Comparison of ENCODE assay signal across 19 cellular contexts in genomic region chr1:15935056-15935950, GRCh38. TPM values are rescaled to one million over a fixed set of nuclear protein-coding genes. Genes with fewer than 3 reads are reported as not detected.
DNase-seq lines count a peak whose midpoint lies in the region; ATAC-seq and TF ChIP-seq lines count a peak whose summit lies in the region.
"Had no signal": no experiment of that assay in that cellular context is flagged by ENCODE, and none has a peak within 500 bp of the region (broad histone marks: within the 10 kb centered on the region; RNA-seq: fewer than 3 reads in every experiment).

No MANE protein-coding gene starts in this region.

- intact Hi-C loops in stomach (cut with DNase I; ENCODE audit: low total_unique reads), result no loop called here

- H3K27ac ChIP-seq in stomach (no peak overlapping the region), foreskin keratinocyte (no peak overlapping the region)
- H3K27ac ChIP-seq: BLaER1, skin epidermis, tibial nerve had no signal

- no peaks in the 10 kb centered on the region for H3K27me3 Mint-ChIP-seq in activated T-cell treated with anti-CD3 and anti-CD28 coated beads, Interleukin-2, amount 50 U/mL, for 72 hours (ENCODE audit: low read depth)
- no peaks in the 10 kb centered on the region for H3K27me3 Mint-ChIP-seq in activated T-cell treated with anti-CD3 and anti-CD28 coated beads, Interleukin-2, amount 50 U/mL, for 4 hours (ENCODE audit: low read depth)
- no peaks in the 10 kb centered on the region for H3K27me3 Mint-ChIP-seq in T-helper 17 cell
- no peaks in the 10 kb centered on the region for H3K27me3 Mint-ChIP-seq in T-helper 2 cell treated with Interferon-gamma antibody and Interleukin-4, amounts not matched to agents 5 μg/mL and 100 μg/mL, for 36 hours (ENCODE audit: low read depth)
- H3K27me3 Mint-ChIP-seq in osteocyte (ENCODE audit: unreplicated experiment), result no peaks in the 10 kb centered on the region

- H3K9me3 Mint-ChIP-seq in activated T-cell treated with anti-CD3 and anti-CD28 coated beads, Interleukin-2, amount 50 U/mL, for 72 hours, result no peaks in the 10 kb centered on the region
- no peaks in the 10 kb centered on the region for H3K9me3 Mint-ChIP-seq in activated T-cell treated with anti-CD3 and anti-CD28 coated beads, Interleukin-2, amount 50 U/mL, for 4 hours
- H3K9me3 Mint-ChIP-seq in T-helper 2 cell treated with Interferon-gamma antibody and Interleukin-4, amounts not matched to agents 5 μg/mL and 100 μg/mL, for 36 hours, result no peaks in the 10 kb centered on the region
- no peaks in the 10 kb centered on the region for H3K9me3 Mint-ChIP-seq in osteocyte (ENCODE audit: unreplicated experiment)
- H3K9me3 Mint-ChIP-seq: WTC11 had no signal

- 91 to 95% (median 93%) methylated on average over 29 of the region's 29 CpGs for WGBS in stomach, 5 donors

- DNase-seq in activated T-cell treated with anti-CD3 and anti-CD28 coated beads, Interleukin-2, amount 50 U/mL, for 72 hours, result no peak
- DNase-seq in activated T-cell treated with anti-CD3 and anti-CD28 coated beads, Interleukin-2, amount 50 U/mL, for 4 hours, result no peak
- DNase-seq in T-helper 17 cell (no peak), stomach (peak; percentile 20), osteocyte (ENCODE audit: extremely low spot score, unreplicated experiment) (no peak), foreskin keratinocyte (no peak)
- no peak for DNase-seq in T-helper 2 cell treated with Interferon-gamma antibody and Interleukin-4, amounts not matched to agents 5 μg/mL and 100 μg/mL, for 36 hours (ENCODE audit: low spot score)
- DNase-seq: amygdala; dermis blood vessel endothelial cell; NCI-H187; NCI-H774; stimulated activated naive CD4-positive, alpha-beta T cell treated with Interleukin-2 at 50 U/mL for 16 hours; T1000 had no signal

- H3K36me3 ChIP-seq in stomach, result peaks cover 81 to 100% (median 100%) of the 10 kb centered on the region in 4 donors

- no peak overlapping the region for H3K4me3 ChIP-seq in stomach
- H3K4me3 ChIP-seq: BLaER1, skin epidermis, tibial nerve had no signal

- TF ChIP-seq EP300 in stomach (IDR thresholded peaks at IDR 0.05), result no peak

- no peak for TF ChIP-seq POLR2A in stomach (IDR thresholded peaks at IDR 0.05)

- no peak overlapping the region for H3K27ac Mint-ChIP-seq in activated T-cell treated with anti-CD3 and anti-CD28 coated beads, Interleukin-2, amount 50 U/mL, for 72 hours
- peak overlapping the region; percentile 16 for H3K27ac Mint-ChIP-seq in T-helper 17 cell
- H3K27ac Mint-ChIP-seq in T-helper 2 cell treated with Interferon-gamma antibody and Interleukin-4, amounts not matched to agents 5 μg/mL and 100 μg/mL, for 36 hours, result no peak overlapping the region
- no peak overlapping the region for H3K27ac Mint-ChIP-seq in osteocyte (ENCODE audit: unreplicated experiment)
- H3K27ac Mint-ChIP-seq: WTC11 had no signal

- TF ChIP-seq CTCF in stomach (IDR thresholded peaks at IDR 0.05) (no peak), osteocyte (IDR thresholded peaks at IDR 0.05) (no peak), foreskin keratinocyte (conservative IDR thresholded peaks at IDR 0.05) (no peak)

- peaks cover 8 to 23% of the 10 kb centered on the region in 2 donors for H3K36me3 Mint-ChIP-seq in activated T-cell treated with anti-CD3 and anti-CD28 coated beads, Interleukin-2, amount 50 U/mL, for 72 hours (ENCODE audit: insufficient read depth in 2 of 2)
- peaks cover 55% of the 10 kb centered on the region for H3K36me3 Mint-ChIP-seq in activated T-cell treated with anti-CD3 and anti-CD28 coated beads, Interleukin-2, amount 50 U/mL, for 4 hours (ENCODE audit: insufficient read depth)
- H3K36me3 Mint-ChIP-seq in T-helper 17 cell (ENCODE audit: low read depth), result peaks cover 11% of the 10 kb centered on the region
- peaks cover 76% of the 10 kb centered on the region for H3K36me3 Mint-ChIP-seq in T-helper 2 cell treated with Interferon-gamma antibody and Interleukin-4, amounts not matched to agents 5 μg/mL and 100 μg/mL, for 36 hours (ENCODE audit: low read depth)
- H3K36me3 Mint-ChIP-seq in osteocyte (ENCODE audit: unreplicated experiment), result peaks cover 67% of the 10 kb centered on the region

- H3K4me1 ChIP-seq in stomach, result peaks cover 0 to 24% (median 10%) of the 10 kb centered on the region in 4 donors
- no peaks in the 10 kb centered on the region for H3K4me1 ChIP-seq in foreskin keratinocyte
- H3K4me1 ChIP-seq: BLaER1 had no signal

- peaks cover 23% of the 10 kb centered on the region for H3K4me1 Mint-ChIP-seq in activated T-cell treated with anti-CD3 and anti-CD28 coated beads, Interleukin-2, amount 50 U/mL, for 72 hours (ENCODE audit: low read depth)
- peaks cover 2% of the 10 kb centered on the region for H3K4me1 Mint-ChIP-seq in activated T-cell treated with anti-CD3 and anti-CD28 coated beads, Interleukin-2, amount 50 U/mL, for 4 hours (ENCODE audit: low read depth)
- H3K4me1 Mint-ChIP-seq in T-helper 17 cell (peaks cover 10% of the 10 kb centered on the region), osteocyte (ENCODE audit: unreplicated experiment) (peaks cover 35% of the 10 kb centered on the region)
- H3K4me1 Mint-ChIP-seq in T-helper 2 cell treated with Interferon-gamma antibody and Interleukin-4, amounts not matched to agents 5 μg/mL and 100 μg/mL, for 36 hours (ENCODE audit: low read depth), result peaks cover 3% of the 10 kb centered on the region

- no peak overlapping the region for H3K4me3 Mint-ChIP-seq in activated T-cell treated with anti-CD3 and anti-CD28 coated beads, Interleukin-2, amount 50 U/mL, for 72 hours
- H3K4me3 Mint-ChIP-seq in activated T-cell treated with anti-CD3 and anti-CD28 coated beads, Interleukin-2, amount 50 U/mL, for 4 hours, result no peak overlapping the region
- H3K4me3 Mint-ChIP-seq in T-helper 17 cell, result peak overlapping the region; percentile 36
- no peak overlapping the region for H3K4me3 Mint-ChIP-seq in T-helper 2 cell treated with Interferon-gamma antibody and Interleukin-4, amounts not matched to agents 5 μg/mL and 100 μg/mL, for 36 hours
- H3K4me3 Mint-ChIP-seq in osteocyte (ENCODE audit: unreplicated experiment), result no peak overlapping the region
- H3K4me3 Mint-ChIP-seq: WTC11 had no signal

- H3K9me3 ChIP-seq in T-helper 17 cell (ENCODE audit: control insufficient read depth, low read length, poor library complexity, severe bottlenecking) (no peaks in the 10 kb centered on the region), stomach (no peaks in the 10 kb centered on the region)
- H3K9me3 ChIP-seq: BLaER1, tibial nerve had no signal

- peak; percentile 6 to 10 for ATAC-seq in activated T-cell treated with anti-CD3 and anti-CD28 coated beads, Interleukin-2, amount 50 U/mL, for 72 hours (replicated peaks in 1 of 2)
- no peak for ATAC-seq in activated T-cell treated with anti-CD3 and anti-CD28 coated beads, Interleukin-2, amount 50 U/mL, for 4 hours
- no peak for ATAC-seq in T-helper 17 cell
- ATAC-seq in esophagus mucosa, result peak; percentile 2
- no peak for ATAC-seq in foreskin keratinocyte
- ATAC-seq: left lobe of liver, WTC11 had no signal

- H3K27me3 ChIP-seq in stomach, result no peaks in the 10 kb centered on the region
- no peaks in the 10 kb centered on the region for H3K27me3 ChIP-seq in foreskin keratinocyte
- H3K27me3 ChIP-seq: BLaER1, tibial nerve had no signal

RNA-seq across cellular contexts. Expression of gene ZBTB17, which starts 40.6 kb away (rescaled TPM):
- 10 to 100 TPM; 76.0 to 84.1 TPM for total RNA-seq in activated T-cell treated with anti-CD3 and anti-CD28 coated beads, Interleukin-2, amount 50 U/mL, for 72 hours
- total RNA-seq in activated T-cell treated with anti-CD3 and anti-CD28 coated beads, Interleukin-2, amount 50 U/mL, for 4 hours, result 10 to 100 TPM; 74.2 to 86.9 (median 81.1) TPM
- total RNA-seq in T-helper 17 cell (10 to 100 TPM; 71.7 to 99.0 TPM), esophagus mucosa (26.5 TPM), stomach (100 to 1,000 TPM in 1 of 5 donors, 10 to 100 TPM in 4; 13.0 to 136 (median 65.9) TPM), osteocyte (34.7 and 37.2 TPM in 2 replicates), foreskin keratinocyte (29.7 and 29.8 TPM in 2 replicates)
- polyA plus RNA-seq in stomach (10 to 100 TPM; 40.7 to 46.3 (median 44.2) TPM), foreskin keratinocyte (22.0 and 26.5 TPM in 2 replicates)

Comparison
In these comparisons a context has a peak if more than half of its experiments do, and no peak if none do; other contexts are left out.
1. ATAC-seq: peak in activated T-cell treated with anti-CD3 and anti-CD28 coated beads, Interleukin-2, amount 50 U/mL, for 72 hours (2 of 2) and esophagus mucosa (single experiment); none in activated T-cell treated with anti-CD3 and anti-CD28 coated beads, Interleukin-2, amount 50 U/mL, for 4 hours (0 of 2), T-helper 17 cell (single experiment) and foreskin keratinocyte (single experiment).